ENCODE assay signal across 15 cellular contexts in genomic region chr17:77304051-77304745, GRCh38.
DNase-seq lines count a peak whose midpoint lies in the region; ATAC-seq and TF ChIP-seq lines count a peak whose summit lies in the region.
"Had no signal": no experiment of that assay in that cellular context is flagged by ENCODE, and none has a peak within 500 bp of the region (broad histone marks: within the 10 kb centered on the region; RNA-seq: fewer than 3 reads in every experiment).

No MANE protein-coding gene starts in this region.

- no peak for ATAC-seq in GM21515 (IDR thresholded peaks at IDR 0.05; ENCODE audit: unreplicated experiment)
- no peak for ATAC-seq in HG02852 (IDR thresholded peaks at IDR 0.05; ENCODE audit: unreplicated experiment)

- H3K36me3 Mint-ChIP-seq in nephron progenitor cell (ENCODE audit: low read depth) = no peaks in the 10 kb centered on the region
- H3K36me3 Mint-ChIP-seq: CD4-positive, alpha-beta memory T cell had no signal

- H3K27me3 Mint-ChIP-seq in nephron progenitor cell (ENCODE audit: low read depth, poor library complexity) = peaks cover 6% of the 10 kb centered on the region
- H3K27me3 Mint-ChIP-seq: CD4-positive, alpha-beta memory T cell had no signal

- CTCF ChIA-PET in GM10248 (lab: Yijun Ruan, JAX) = no interaction called here

- H3K4me1 Mint-ChIP-seq in nephron progenitor cell = peaks cover 38% of the 10 kb centered on the region
- H3K4me1 Mint-ChIP-seq: activated CD4-positive, alpha-beta T cell treated with anti-CD3 and anti-CD28 coated beads, Interleukin-2, amount 10 ng/mL, durations not matched to agents 24 days and 14 days; CD4-positive, alpha-beta memory T cell had no signal

- H3K27ac ChIP-seq in VCaP = peak overlapping the region; percentile 14; the same call in 1 of the 2 replicates

- DNase-seq in COR-L47 (lab: John Stamatoyannopoulos, UW) (peak; percentile 11), M059J (ENCODE audit: low read depth) (peak; percentile 61), nephron progenitor cell (no peak), GM10248 (ENCODE audit: extremely low spot score) (no peak), NOMO-1 (lab: John Stamatoyannopoulos, UW; ENCODE audit: unreplicated experiment in 2 of 2) (no peak)
- DNase-seq: activated CD4-positive, alpha-beta T cell treated with anti-CD3 and anti-CD28 coated beads, Interleukin-2, amount 10 ng/mL, durations not matched to agents 24 days and 14 days; CD4-positive, alpha-beta memory T cell; mammary epithelial cell; MV-4-11; posterior cingulate gyrus; stimulated activated CD4-positive, alpha-beta T cell treated with anti-CD3 and anti-CD28 coated beads, Interleukin-4, amount 100 ng/mL, for 24 hours; stimulated activated naive CD4-positive, alpha-beta T cell treated with Interleukin-2 at 50 U/mL for 16 hours had no signal

- no peaks in the 10 kb centered on the region for H3K9me3 Mint-ChIP-seq in nephron progenitor cell
- H3K9me3 Mint-ChIP-seq: activated CD4-positive, alpha-beta T cell treated with anti-CD3 and anti-CD28 coated beads, Interleukin-2, amount 10 ng/mL, durations not matched to agents 24 days and 14 days; CD4-positive, alpha-beta memory T cell had no signal

- peak overlapping the region; percentile 96 for H3K27ac Mint-ChIP-seq in nephron progenitor cell
- H3K27ac Mint-ChIP-seq: activated CD4-positive, alpha-beta T cell treated with anti-CD3 and anti-CD28 coated beads, Interleukin-2, amount 10 ng/mL, durations not matched to agents 24 days and 14 days had no signal

- H3K4me3 Mint-ChIP-seq in nephron progenitor cell = no peak overlapping the region
- H3K4me3 Mint-ChIP-seq: activated CD4-positive, alpha-beta T cell treated with anti-CD3 and anti-CD28 coated beads, Interleukin-2, amount 10 ng/mL, durations not matched to agents 24 days and 14 days; CD4-positive, alpha-beta memory T cell had no signal

- POLR2A ChIA-PET in GM10248 (lab: Yijun Ruan, JAX) = interaction anchor here (0.6 kb wide), 1 partner anchor 84 kb away, joined by 10 read pairs; no protein-coding TSS in a partner anchor

- TF ChIP-seq CTCF in VCaP (conservative IDR thresholded peaks at IDR 0.05) = no peak
- no peak for TF ChIP-seq CTCF in nephron progenitor cell (IDR thresholded peaks at IDR 0.05)
- no peak for TF ChIP-seq CTCF in GM10248 (IDR thresholded peaks at IDR 0.05; ENCODE audit: control extremely low read depth, extremely low read depth, low read depth, missing control alignments)

Comparison
In these comparisons a context has a peak if more than half of its experiments do, and no peak if none do; other contexts are left out.
1. DNase-seq: peak in COR-L47 (single experiment) and M059J (single experiment); none in nephron progenitor cell (single experiment), GM10248 (single experiment) and NOMO-1 (0 of 2).